ENCODE assay signal across 8 cellular contexts in genomic region chr7:157011333-157012112, GRCh38. TPM values are rescaled to one million over a fixed set of nuclear protein-coding genes. Genes with fewer than 3 reads are reported as not detected.
DNase-seq lines count a peak whose midpoint lies in the region; ATAC-seq and TF ChIP-seq lines count a peak whose summit lies in the region.

No MANE protein-coding gene starts in this region.

- TF ChIP-seq CTCF in MM.1S (IDR thresholded peaks at IDR 0.05; ENCODE audit: low read length), result no peak
- no peak for TF ChIP-seq CTCF in MCF 10A (IDR thresholded peaks at IDR 0.05; ENCODE audit: unreplicated experiment)
- TF ChIP-seq CTCF in gastrocnemius medialis (IDR thresholded peaks at IDR 0.05 in 4 of 5, conservative IDR thresholded peaks at IDR 0.05 in 1 of 5), result no peak

- H3K27ac ChIP-seq in MM.1S (ENCODE audit: low read length), result peak overlapping the region; percentile 24; the same call in 1 of the 2 replicates
- no peak overlapping the region for H3K27ac ChIP-seq in gastrocnemius medialis

- BruUV-seq in MCF 10A (replicated peaks; lab: Mats Ljungman, UMichigan), result no TSS peak

- H3K4me2 ChIP-seq in MM.1S (ENCODE audit: low read depth, low read length), result peak overlapping the region; percentile 99

- H3K9me2 ChIP-seq in MM.1S (replicated peaks; ENCODE audit: insufficient read depth, low read length), result no peaks in the 10 kb centered on the region

- H4K20me1 ChIP-seq in MM.1S (ENCODE audit: insufficient read depth, low read length), result no peaks in the 10 kb centered on the region

- peak overlapping the region; percentile 68 for H3K4me3 Mint-ChIP-seq in MCF 10A (ENCODE audit: unreplicated experiment)

- H3K4me1 Mint-ChIP-seq in MCF 10A (ENCODE audit: insufficient read depth, unreplicated experiment), result no peaks in the 10 kb centered on the region

- H3K27me3 ChIP-seq in MM.1S (replicated peaks; ENCODE audit: insufficient read depth, low read length) (no peaks in the 10 kb centered on the region), gastrocnemius medialis (peaks cover 80 to 93% (median 89%) of the 10 kb centered on the region in 3 donors)

- H3K9me3 Mint-ChIP-seq in MCF 10A (ENCODE audit: unreplicated experiment), result no peaks in the 10 kb centered on the region

- peaks cover 20% of the 10 kb centered on the region for H3K79me2 ChIP-seq in MM.1S (ENCODE audit: low read length)

- POLR2A ChIA-PET in MCF 10A (lab: Yijun Ruan, JAX), result interaction anchor here (0.7 to 2.1 kb wide), 6 partner anchors 12 to 129 kb away, joined by 3 to 18 read pairs (median 4); partner anchors contain the start of gene UBE3C

- DNase-seq in DMS 273 (lab: John Stamatoyannopoulos, UW; ENCODE audit: unreplicated experiment) (peak; percentile 68), DMS 273 treated with DMSO at 0.1 percent for 48 hours (lab: John Stamatoyannopoulos, UW) (no peak), MM.1S (peak; percentile 45), MCF 10A (ENCODE audit: unreplicated experiment) (no peak), gastrocnemius medialis (no peak), NOMO-1 treated with dmso at 0.1 percent for 144 hours (lab: John Stamatoyannopoulos, UW; ENCODE audit: unreplicated experiment) (no peak), 8988T (no peak)
- no peak for DNase-seq in activated CD4-positive, CD25-positive, alpha-beta regulatory T cell (lab: John Stamatoyannopoulos, UW)

- peak overlapping the region; percentile 96 for H2AFZ ChIP-seq in MM.1S (ENCODE audit: low read length)

- H3K36me3 Mint-ChIP-seq in MCF 10A (ENCODE audit: insufficient read depth, unreplicated experiment), result no peaks in the 10 kb centered on the region

- H3K27ac Mint-ChIP-seq in MCF 10A (ENCODE audit: low read depth, unreplicated experiment), result no peak overlapping the region

- H3K9me3 ChIP-seq in MM.1S (replicated peaks; ENCODE audit: insufficient read depth, low read length) (no peaks in the 10 kb centered on the region), gastrocnemius medialis (no peaks in the 10 kb centered on the region)

- H3K4me3 ChIP-seq in MM.1S (ENCODE audit: low read length) (peak overlapping the region; percentile 83), gastrocnemius medialis (peak overlapping the region; percentile 62 to 72 (median 66))

- no peaks in the 10 kb centered on the region for H3K36me3 ChIP-seq in MM.1S (replicated peaks; ENCODE audit: insufficient read depth, low read length)
- H3K36me3 ChIP-seq in gastrocnemius medialis, result no peaks in the 10 kb centered on the region

- intact Hi-C loops in MCF 10A (cut with micrococcal nuclease) (loop anchor here (5.0 kb wide), 1 partner anchor 126 kb away; the partner anchor contains the start of gene UBE3C), gastrocnemius medialis (cut with DNase I; ENCODE audit: low total_unique reads) (no loop called here)

- CTCF ChIA-PET in MCF 10A (lab: Yijun Ruan, JAX), result interaction anchor here (0.6 kb wide), 2 partner anchors 28 to 328 kb away, joined by 3 read pairs; no protein-coding TSS in a partner anchor

- H3F3A ChIP-seq in MM.1S (ENCODE audit: insufficient read depth, low read length), result peaks cover 19% of the 10 kb centered on the region

- H3K27me3 Mint-ChIP-seq in MCF 10A (ENCODE audit: insufficient read depth, unreplicated experiment), result no peaks in the 10 kb centered on the region

- no peak for TF ChIP-seq POLR2A in gastrocnemius medialis (IDR thresholded peaks at IDR 0.05)

- H3K4me1 ChIP-seq in MM.1S (ENCODE audit: low read length), result peaks cover 54% of the 10 kb centered on the region
- peaks cover 0 to 4% of the 10 kb centered on the region in 2 donors for H3K4me1 ChIP-seq in gastrocnemius medialis

- ATAC-seq in gastrocnemius medialis, result no peak

- in situ Hi-C loops in gastrocnemius medialis (cut with MboI; ENCODE audit: low sequenced_read_pairs in 4 of 4), result no loop called here

- H3K9ac ChIP-seq in MM.1S (ENCODE audit: low read length), result peak overlapping the region; percentile 88

RNA-seq across cellular contexts. Expression of gene MNX1, which starts 1.1 kb away (rescaled TPM):
- total RNA-seq in MCF 10A (2022), result 0.42 and 0.47 TPM in 2 replicates
- under 1 TPM in 2 of 4 donors, not detected in 2; 0.16 to 0.20 TPM for total RNA-seq in gastrocnemius medialis

Comparison
In these comparisons a context has a peak if more than half of its experiments do, and no peak if none do; other contexts are left out.
1. DNase-seq: peak in DMS 273 (single experiment) and MM.1S (single experiment); none in DMS 273 treated with DMSO at 0.1 percent for 48 hours (single experiment), MCF 10A (single experiment), gastrocnemius medialis (0 of 2), NOMO-1 treated with dmso at 0.1 percent for 144 hours (single experiment), activated CD4-positive, CD25-positive, alpha-beta regulatory T cell (0 of 4) and 8988T (single experiment).